ENCODE assay signal across 3 cellular contexts in genomic region chr13:101170306-101170705, GRCh38.
"Had no signal": no experiment of that assay in that cellular context is flagged by ENCODE, and none has a peak within 500 bp of the region (broad histone marks: within the 10 kb centered on the region; RNA-seq: fewer than 3 reads in every experiment).

No MANE protein-coding gene starts in this region.

- ATAC-seq: GM12878 had no signal

- H3K4me3 ChIP-seq: GM12878 had no signal

- DNase-seq: GDM1, GF-D8 had no signal
